In the genomic region with DNA sequence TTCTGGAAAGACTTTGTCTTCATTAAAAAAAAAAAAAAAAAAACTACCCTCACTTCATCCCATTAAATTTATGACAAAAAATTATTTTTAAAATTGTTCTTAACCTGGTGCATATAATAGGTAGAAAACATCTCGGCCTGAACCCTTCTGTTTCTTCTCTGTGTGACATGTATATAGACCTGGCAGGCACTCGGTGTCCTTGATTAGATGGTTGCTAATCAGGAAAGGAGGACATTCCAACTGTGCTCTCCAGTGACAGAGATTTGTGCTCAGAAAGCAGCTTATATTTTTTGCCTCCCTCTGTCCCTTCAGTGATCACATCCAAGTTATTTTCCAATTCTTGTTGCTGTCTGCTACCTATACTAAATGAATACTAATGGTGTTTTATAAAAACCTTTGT, we compare ENCODE assay signal across 20 cellular contexts.
"Had no signal": no experiment of that assay in that cellular context is flagged by ENCODE, and none has a peak within 500 bp of the region (broad histone marks: within the 10 kb centered on the region; RNA-seq: fewer than 3 reads in every experiment).

No MANE protein-coding gene starts in this region.

- ATAC-seq: activated CD4-positive, CD25-positive, alpha-beta regulatory T cell treated with anti-CD3 and anti-CD28 coated beads, Interleukin-2, amount 50 U/mL, for 24 hours; activated CD8-positive, alpha-beta T cell treated with anti-CD3 and anti-CD28 coated beads, Interleukin-2, amount 10 ng/mL, durations not matched to agents 7 days and 5 days; SK-N-SH treated with all-trans-retinoic acid at 6 μM for 48 hours had no signal

- DNase-seq: activated CD4-positive, alpha-beta T cell treated with anti-CD3 and anti-CD28 coated beads for 4 hours; activated CD8-positive, alpha-beta memory T cell treated with anti-CD3 and anti-CD28 coated beads, Interleukin-2, amount 50 U/mL, for 48 hours; activated CD8-positive, alpha-beta T cell treated with anti-CD3 and anti-CD28 coated beads, Interleukin-2, amount 10 ng/mL, durations not matched to agents 7 days and 5 days; activated naive CD4-positive, alpha-beta T cell treated with anti-CD3 and anti-CD28 coated beads, Interleukin-2, amount 50 U/mL, for 16 hours; activated naive CD8-positive, alpha-beta T cell treated with anti-CD3 and anti-CD28 coated beads, Interleukin-2, amount 10 ng/mL, durations not matched to agents 7 days and 5 days; activated T-cell treated with anti-CD3 and anti-CD28 coated beads, Interleukin-2, amount 50 U/mL, for 1 hour; adrenal gland; anterior cingulate cortex; Kasumi-1; KBM-7; NCI-H1105 treated with DMSO at 0.1 percent for 48 hours; NCI-H1436 treated with DMSO at 0.1 percent for 48 hours; NCI-H187; NCI-H2081 treated with DMSO at 0.1 percent for 48 hours; NCI-H226; NCI-H526; NCI-H82 had no signal

- H3K27ac ChIP-seq: adrenal gland, SJSA1 had no signal

- H3K27me3 ChIP-seq: adrenal gland, SJSA1 had no signal

- H3K9me3 ChIP-seq: adrenal gland, SJSA1 had no signal

- H3K4me1 ChIP-seq: adrenal gland, SJSA1 had no signal

- H3K36me3 ChIP-seq: adrenal gland, SJSA1 had no signal

- H3K4me3 ChIP-seq: adrenal gland, SJSA1 had no signal
